ENCODE assay signal across 1 cellular context in genomic region chrX:153333821-153334653, GRCh38.
TF ChIP-seq lines count a peak whose summit lies in the region.

TSS of gene ZNF275 (plus strand) at chrX:153334153. CDS start at chrX:153336680, 2,527 bp downstream.

TF ChIP-seq in GM23338, 12 proteins besides CTCF, POLR2A, EP300 and RAD21 (continued from another document):
- TF ChIP-seq ZNF462 (CRISPR knock-in tag; IDR thresholded peaks at IDR 0.05) (no peak), ETS1 (IDR thresholded peaks at IDR 0.05) (no peak), EZH2phosphoT487 (IDR thresholded peaks at IDR 0.05; ENCODE audit: unreplicated experiment) (no peak), POLR2AphosphoS5 (IDR thresholded peaks at IDR 0.05; ENCODE audit: low read depth) (no peak; the same call in none of the 2 replicates), STAT1 (IDR thresholded peaks at IDR 0.05; ENCODE audit: unreplicated experiment) (no peak), JUNB (IDR thresholded peaks at IDR 0.05; ENCODE audit: unreplicated experiment) (no peak)
